18 cellular contexts compared by ENCODE assay signal in the genomic region with DNA sequence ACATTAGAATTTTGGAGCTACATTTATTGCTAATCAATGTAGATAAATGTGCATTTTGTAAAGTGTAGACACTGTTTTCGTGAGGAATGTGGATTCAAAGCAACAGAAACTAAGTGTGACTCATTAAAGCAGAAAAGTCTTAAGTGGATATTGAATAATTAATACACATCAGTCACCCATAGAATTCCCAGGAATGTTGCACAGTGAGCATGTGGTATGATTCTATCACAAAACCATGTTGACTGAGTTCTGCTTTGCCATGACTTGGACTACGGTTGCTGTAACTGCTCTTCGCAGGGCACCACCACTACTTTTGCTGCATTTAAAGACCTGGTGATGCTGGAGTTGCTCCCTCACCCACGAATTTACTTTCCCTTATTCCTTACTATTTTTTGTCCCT.
DNase-seq lines count a peak whose midpoint lies in the region; ATAC-seq, FAIRE-seq and TF ChIP-seq lines count a peak whose summit lies in the region.
"Had no signal": no experiment of that assay in that cellular context is flagged by ENCODE, and none has a peak within 500 bp of the region (broad histone marks: within the 10 kb centered on the region; RNA-seq: fewer than 3 reads in every experiment).

No MANE protein-coding gene starts in this region.

- H3K14ac ChIP-seq in mesenchymal stem cell (ENCODE audit: low read length in 2 of 2) = no peak overlapping the region

- H3K27ac Mint-ChIP-seq in mesothelial cell of epicardium = no peak overlapping the region
- H3K27ac Mint-ChIP-seq: CD4-positive, alpha-beta T cell; H9; IgD-negative memory B cell had no signal

- H3K27me3 ChIP-seq in mesenchymal stem cell (ENCODE audit: control insufficient read depth in 1 of 2, insufficient read depth in 1 of 2, low read length in 2 of 2) (no peaks in the 10 kb centered on the region), pancreas (no peaks in the 10 kb centered on the region)

- H3K4me3 ChIP-seq in epithelial cell of esophagus (ENCODE audit: low read length) (no peak overlapping the region), mesenchymal stem cell (ENCODE audit: insufficient read depth in 1 of 2, low read depth in 1 of 2, low read length in 2 of 2) (no peak overlapping the region), pancreas (no peak overlapping the region)
- H3K4me3 ChIP-seq: A549, GM12878 had no signal

- peaks cover 18% of the 10 kb centered on the region for H3K4me1 Mint-ChIP-seq in mesothelial cell of epicardium
- H3K4me1 Mint-ChIP-seq: H9 had no signal

- TF ChIP-seq CTCF in RWPE1 (conservative IDR thresholded peaks at IDR 0.05; ENCODE audit: low read depth) (no peak), epithelial cell of esophagus (IDR thresholded peaks at IDR 0.05; ENCODE audit: insufficient read depth, low read depth, low read length, missing control alignments) (no peak), mesothelial cell of epicardium (IDR thresholded peaks at IDR 0.05; ENCODE audit: unreplicated experiment) (no peak), pancreas (IDR thresholded peaks at IDR 0.05) (no peak)

- H3K9me3 Mint-ChIP-seq in mesothelial cell of epicardium = peaks cover 3% of the 10 kb centered on the region
- H3K9me3 Mint-ChIP-seq: CD4-positive, alpha-beta T cell; IgD-negative memory B cell had no signal

- H4K91ac ChIP-seq in mesenchymal stem cell (ENCODE audit: low read length) = no peak overlapping the region

- POLR2A ChIA-PET in RWPE1 (lab: Yijun Ruan, JAX; ENCODE audit: low non-redundant PET) = no interaction called here

- H3K4ac ChIP-seq in mesenchymal stem cell (ENCODE audit: low read depth in 1 of 2, low read length in 2 of 2) = no peak overlapping the region

- no peak overlapping the region for H2AK5ac ChIP-seq in mesenchymal stem cell (ENCODE audit: low read length, severe bottlenecking)

- H3K23ac ChIP-seq in mesenchymal stem cell (ENCODE audit: low read length in 2 of 2) = no peak overlapping the region

- FAIRE-seq in pancreas (lab: Jason Lieb, UNC) = no peak
- FAIRE-seq: A549, GM12878, H1, HepG2 had no signal

- no peak overlapping the region for H3K18ac ChIP-seq in mesenchymal stem cell (ENCODE audit: low read depth in 1 of 2, low read length in 2 of 2)

- H3K27ac ChIP-seq in RWPE1 (no peak overlapping the region), mesenchymal stem cell (ENCODE audit: low read length, poor library complexity, severe bottlenecking) (peak overlapping the region; percentile 47), pancreas (no peak overlapping the region)
- H3K27ac ChIP-seq: A549, C4-2B had no signal

- no peak overlapping the region for H2BK15ac ChIP-seq in mesenchymal stem cell (ENCODE audit: low read depth, poor library complexity, severe bottlenecking)

- no peaks in the 10 kb centered on the region for H3K36me3 ChIP-seq in mesenchymal stem cell (ENCODE audit: control insufficient read depth in 1 of 2, insufficient read depth in 2 of 2, low read depth in 1 of 2, low read length in 2 of 2)
- no peaks in the 10 kb centered on the region for H3K36me3 ChIP-seq in pancreas

- H3K9me3 ChIP-seq in mesenchymal stem cell (ENCODE audit: control insufficient read depth, low read length) (no peaks in the 10 kb centered on the region), pancreas (no peaks in the 10 kb centered on the region)
- H3K9me3 ChIP-seq: A549 had no signal

- no peak overlapping the region for H4K8ac ChIP-seq in mesenchymal stem cell (ENCODE audit: low read length)

- intact Hi-C loops in pancreas (cut with DNase I) = no loop called here

- no peak overlapping the region for H3K4me3 Mint-ChIP-seq in mesothelial cell of epicardium
- H3K4me3 Mint-ChIP-seq: CD4-positive, alpha-beta T cell; H9; IgD-negative memory B cell had no signal

- no peaks in the 10 kb centered on the region for H3K27me3 Mint-ChIP-seq in mesothelial cell of epicardium (ENCODE audit: low read depth)
- H3K27me3 Mint-ChIP-seq: CD4-positive, alpha-beta T cell; IgD-negative memory B cell had no signal

- no peak overlapping the region for H2AFZ ChIP-seq in mesenchymal stem cell (ENCODE audit: low read depth, low read length)

- no peak overlapping the region for H2BK12ac ChIP-seq in mesenchymal stem cell (ENCODE audit: low read length in 2 of 2)

- H3K36me3 Mint-ChIP-seq in mesothelial cell of epicardium = peaks cover 2% of the 10 kb centered on the region
- H3K36me3 Mint-ChIP-seq: IgD-negative memory B cell had no signal

- H2BK120ac ChIP-seq in mesenchymal stem cell (ENCODE audit: low read depth, low read length) = no peak overlapping the region

- 85% methylated on average over 3 of the region's 4 CpGs for WGBS in mesenchymal stem cell
- WGBS in pancreas, 2 donors = 68 to 75% methylated on average over 4 of the region's 4 CpGs

- ATAC-seq in HG02885 (IDR thresholded peaks at IDR 0.05; ENCODE audit: poor library complexity, unreplicated experiment) = no peak
- no peak for ATAC-seq in pancreas
- no peak for ATAC-seq in GM21786 (IDR thresholded peaks at IDR 0.05; ENCODE audit: unreplicated experiment)
- ATAC-seq: A549, GM12878, HepG2 had no signal

- peak; percentile 34 for DNase-seq in RWPE1 (ENCODE audit: low spot score)
- DNase-seq in epithelial cell of esophagus (ENCODE audit: low read depth) = peak; percentile 85
- peak; percentile 6 for DNase-seq in mesenchymal stem cell
- no peak for DNase-seq in mesothelial cell of epicardium (ENCODE audit: low spot score in 2 of 2, unreplicated experiment in 2 of 2)
- DNase-seq in pancreas = no peak
- DNase-seq: AML-193; CD4-positive, alpha-beta T cell; DMS79 treated with DMSO at 0.1 percent for 48 hours; EL; H9 had no signal

- no peak overlapping the region for H3K4me2 ChIP-seq in mesenchymal stem cell (ENCODE audit: low read length, poor library complexity, severe bottlenecking)
- H3K4me2 ChIP-seq: A549 had no signal

- no peaks in the 10 kb centered on the region for H3K79me1 ChIP-seq in mesenchymal stem cell (replicated peaks; ENCODE audit: low read length, poor library complexity, severe bottlenecking)

- peaks cover 2% of the 10 kb centered on the region for H3K4me1 ChIP-seq in mesenchymal stem cell (ENCODE audit: control insufficient read depth, insufficient read depth, low read depth, low read length)
- H3K4me1 ChIP-seq in pancreas = no peaks in the 10 kb centered on the region
- H3K4me1 ChIP-seq: A549 had no signal

- CTCF ChIA-PET in RWPE1 (lab: Yijun Ruan, JAX) = interaction anchor here (0.6 kb wide), 1 partner anchor 22 kb away, joined by 3 read pairs; no protein-coding TSS in a partner anchor

- H2BK5ac ChIP-seq in mesenchymal stem cell (ENCODE audit: low read depth, low read length, poor library complexity, severe bottlenecking) = no peak overlapping the region

- no peak overlapping the region for H3K9ac ChIP-seq in mesenchymal stem cell (ENCODE audit: low read length)

Comparison
In these comparisons a context has a peak if more than half of its experiments do, and no peak if none do; other contexts are left out.
1. DNase-seq: peak in RWPE1 (single experiment), epithelial cell of esophagus (single experiment) and mesenchymal stem cell (single experiment); none in mesothelial cell of epicardium (0 of 2) and pancreas (0 of 6).